In genomic region chr1:10299174-10299573, GRCh38 we compare ENCODE assay signal across 26 cellular contexts.
A peak's percentile ranks its signal among the peaks of the same experiment; 100 is the strongest.
DNase-seq lines count a peak whose midpoint lies in the region; ATAC-seq and TF ChIP-seq lines count a peak whose summit lies in the region.
"Had no signal": no experiment of that assay in that cellular context is flagged by ENCODE, and none has a peak within 500 bp of the region (broad histone marks: within the 10 kb centered on the region; RNA-seq: fewer than 3 reads in every experiment).

No MANE protein-coding gene starts in this region.

- no peak overlapping the region for H3K27ac Mint-ChIP-seq in activated naive CD4-positive, alpha-beta T cell treated with anti-CD3 and anti-CD28 coated beads, Interleukin-2, amount 50 U/mL, for 72 hours
- H3K27ac Mint-ChIP-seq: immature natural killer cell; natural killer cell treated with Interleukin-12 subunit alpha and Interleukin-12 subunit beta and Interleukin-15 and Interleukin-18, amount 100 ng/mL, for 72 hours had no signal

- H3K36me3 ChIP-seq in Peyer's patch, result peaks cover 0 to 55% (median 0%) of the 10 kb centered on the region in 3 donors

- TF ChIP-seq CTCF in Peyer's patch (IDR thresholded peaks at IDR 0.05), result no peak

- H3K27ac ChIP-seq in layer of hippocampus (ENCODE audit: low read depth, low read length), result peak overlapping the region; percentile 63
- H3K27ac ChIP-seq in substantia nigra (ENCODE audit: low read depth, low read length, poor library complexity, severe bottlenecking), result peak overlapping the region; percentile 6
- no peak overlapping the region for H3K27ac ChIP-seq in Peyer's patch
- H3K27ac ChIP-seq: C4-2B, esophagus muscularis mucosa had no signal

- H3K4me3 ChIP-seq in Peyer's patch, result no peak overlapping the region
- H3K4me3 ChIP-seq: esophagus muscularis mucosa, heart left ventricle had no signal

- H3K27me3 ChIP-seq in layer of hippocampus (ENCODE audit: control insufficient read depth, insufficient read depth, low read length) (no peaks in the 10 kb centered on the region), Peyer's patch (no peaks in the 10 kb centered on the region)
- H3K27me3 ChIP-seq: esophagus muscularis mucosa, heart left ventricle had no signal

- no peaks in the 10 kb centered on the region for H3K36me3 Mint-ChIP-seq in activated naive CD4-positive, alpha-beta T cell treated with anti-CD3 and anti-CD28 coated beads, Interleukin-2, amount 50 U/mL, for 72 hours

- no peak for ATAC-seq in activated naive CD4-positive, alpha-beta T cell treated with anti-CD3 and anti-CD28 coated beads, Interleukin-2, amount 50 U/mL, for 72 hours
- ATAC-seq in HG03457 (IDR thresholded peaks at IDR 0.05; ENCODE audit: unreplicated experiment), result no peak
- ATAC-seq: natural killer cell treated with Interleukin-12 subunit alpha and Interleukin-12 subunit beta and Interleukin-15 and Interleukin-18, amount 100 ng/mL, for 72 hours had no signal

- no peaks in the 10 kb centered on the region for H3K9me3 Mint-ChIP-seq in activated naive CD4-positive, alpha-beta T cell treated with anti-CD3 and anti-CD28 coated beads, Interleukin-2, amount 50 U/mL, for 72 hours
- H3K9me3 Mint-ChIP-seq: central memory CD8-positive, alpha-beta T cell; H9; immature natural killer cell; natural killer cell treated with Interleukin-12 subunit alpha and Interleukin-12 subunit beta and Interleukin-15 and Interleukin-18, amount 100 ng/mL, for 72 hours had no signal

- no peaks in the 10 kb centered on the region for H3K4me1 ChIP-seq in Peyer's patch

- DNase-seq in NOMO-1 treated with DMSO at 0.1 percent for 48 hours (lab: John Stamatoyannopoulos, UW; ENCODE audit: unreplicated experiment), result peak; percentile 9
- no peak for DNase-seq in NOMO-1 treated with dmso at 0.1 percent for 144 hours (lab: John Stamatoyannopoulos, UW; ENCODE audit: unreplicated experiment)
- peak; percentile 19 for DNase-seq in NAMALWA (ENCODE audit: low spot score)
- no peak for DNase-seq in substantia nigra (lab: John Stamatoyannopoulos, UW)
- DNase-seq in activated naive CD4-positive, alpha-beta T cell treated with anti-CD3 and anti-CD28 coated beads, Interleukin-2, amount 50 U/mL, for 72 hours (ENCODE audit: low spot score in 2 of 2), result no peak
- DNase-seq in Peyer's patch, result no peak
- DNase-seq: activated CD4-positive, alpha-beta T cell treated with anti-CD3 and anti-CD28 coated beads for 4 hours; activated CD8-positive, alpha-beta memory T cell treated with anti-CD3 and anti-CD28 coated beads, Interleukin-2, amount 50 U/mL, for 4 hours; activated gamma-delta T cell; DMS153; effector CD4-positive, alpha-beta T cell; H9; heart left ventricle; immature natural killer cell; mammary epithelial cell; NCI-H1092; NCI-H2107; NCI-H82; RPMI8226; stimulated activated CD4-positive, alpha-beta T cell treated with anti-CD3 and anti-CD28 coated beads, Interleukin-12 subunit alpha, Interleukin-12 subunit beta, amount 100 ng/mL, for 4 hours had no signal

- TF ChIP-seq POLR2A in Peyer's patch (IDR thresholded peaks at IDR 0.05), result no peak

- H3K9me3 ChIP-seq in Peyer's patch, result no peaks in the 10 kb centered on the region
- H3K9me3 ChIP-seq: esophagus muscularis mucosa, heart left ventricle had no signal

Comparison
In these comparisons a context has a peak if more than half of its experiments do, and no peak if none do; other contexts are left out.
1. DNase-seq: peak in NOMO-1 treated with DMSO at 0.1 percent for 48 hours (single experiment) and NAMALWA (single experiment); none in NOMO-1 treated with dmso at 0.1 percent for 144 hours (single experiment), substantia nigra (0 of 49), activated naive CD4-positive, alpha-beta T cell treated with anti-CD3 and anti-CD28 coated beads, Interleukin-2, amount 50 U/mL, for 72 hours (0 of 2) and Peyer's patch (0 of 3).
2. H3K27ac ChIP-seq: peak in layer of hippocampus (single experiment) and substantia nigra (single experiment); none in Peyer's patch (0 of 4).